2 cellular contexts compared by ENCODE assay signal in the genomic region with DNA sequence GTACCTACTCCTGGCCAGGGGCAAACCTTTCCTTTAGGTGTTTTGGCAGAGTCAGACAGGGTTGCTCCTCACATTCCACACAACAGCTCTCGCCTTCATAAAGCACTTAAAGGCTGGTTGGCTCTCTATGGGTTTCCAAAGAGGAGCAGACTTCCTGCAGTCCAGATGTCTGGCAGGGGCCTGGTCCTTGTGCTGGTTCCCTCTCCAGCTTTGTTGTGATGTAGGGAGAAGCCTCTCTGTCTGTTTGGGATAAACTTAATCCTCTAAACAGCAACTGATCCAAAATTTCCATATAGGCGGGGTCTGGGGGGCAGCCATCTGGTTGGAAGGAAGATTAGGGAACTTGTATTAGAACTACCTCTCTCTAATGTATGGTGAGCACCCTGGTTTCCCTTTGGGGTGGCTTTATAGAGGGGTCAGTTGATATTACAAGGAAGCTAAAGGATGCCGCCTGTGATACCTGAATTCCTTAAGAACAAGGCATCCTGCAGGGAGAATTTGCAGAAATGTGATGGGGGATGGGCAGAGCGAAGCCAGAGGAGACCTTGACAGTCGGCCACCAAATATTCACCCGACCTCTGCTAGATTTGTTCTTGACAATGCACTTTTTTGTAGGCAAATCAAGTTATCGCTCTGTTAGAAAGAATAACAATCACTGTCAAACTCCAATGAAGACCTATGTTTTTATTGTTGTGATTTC.
TF ChIP-seq lines count a peak whose summit lies in the region.

No MANE protein-coding gene starts in this region.

TF ChIP-seq in GM23338, 12 proteins besides CTCF, POLR2A, EP300 and RAD21 (continued from another document and continues in another):
- TF ChIP-seq, protein P1, sequence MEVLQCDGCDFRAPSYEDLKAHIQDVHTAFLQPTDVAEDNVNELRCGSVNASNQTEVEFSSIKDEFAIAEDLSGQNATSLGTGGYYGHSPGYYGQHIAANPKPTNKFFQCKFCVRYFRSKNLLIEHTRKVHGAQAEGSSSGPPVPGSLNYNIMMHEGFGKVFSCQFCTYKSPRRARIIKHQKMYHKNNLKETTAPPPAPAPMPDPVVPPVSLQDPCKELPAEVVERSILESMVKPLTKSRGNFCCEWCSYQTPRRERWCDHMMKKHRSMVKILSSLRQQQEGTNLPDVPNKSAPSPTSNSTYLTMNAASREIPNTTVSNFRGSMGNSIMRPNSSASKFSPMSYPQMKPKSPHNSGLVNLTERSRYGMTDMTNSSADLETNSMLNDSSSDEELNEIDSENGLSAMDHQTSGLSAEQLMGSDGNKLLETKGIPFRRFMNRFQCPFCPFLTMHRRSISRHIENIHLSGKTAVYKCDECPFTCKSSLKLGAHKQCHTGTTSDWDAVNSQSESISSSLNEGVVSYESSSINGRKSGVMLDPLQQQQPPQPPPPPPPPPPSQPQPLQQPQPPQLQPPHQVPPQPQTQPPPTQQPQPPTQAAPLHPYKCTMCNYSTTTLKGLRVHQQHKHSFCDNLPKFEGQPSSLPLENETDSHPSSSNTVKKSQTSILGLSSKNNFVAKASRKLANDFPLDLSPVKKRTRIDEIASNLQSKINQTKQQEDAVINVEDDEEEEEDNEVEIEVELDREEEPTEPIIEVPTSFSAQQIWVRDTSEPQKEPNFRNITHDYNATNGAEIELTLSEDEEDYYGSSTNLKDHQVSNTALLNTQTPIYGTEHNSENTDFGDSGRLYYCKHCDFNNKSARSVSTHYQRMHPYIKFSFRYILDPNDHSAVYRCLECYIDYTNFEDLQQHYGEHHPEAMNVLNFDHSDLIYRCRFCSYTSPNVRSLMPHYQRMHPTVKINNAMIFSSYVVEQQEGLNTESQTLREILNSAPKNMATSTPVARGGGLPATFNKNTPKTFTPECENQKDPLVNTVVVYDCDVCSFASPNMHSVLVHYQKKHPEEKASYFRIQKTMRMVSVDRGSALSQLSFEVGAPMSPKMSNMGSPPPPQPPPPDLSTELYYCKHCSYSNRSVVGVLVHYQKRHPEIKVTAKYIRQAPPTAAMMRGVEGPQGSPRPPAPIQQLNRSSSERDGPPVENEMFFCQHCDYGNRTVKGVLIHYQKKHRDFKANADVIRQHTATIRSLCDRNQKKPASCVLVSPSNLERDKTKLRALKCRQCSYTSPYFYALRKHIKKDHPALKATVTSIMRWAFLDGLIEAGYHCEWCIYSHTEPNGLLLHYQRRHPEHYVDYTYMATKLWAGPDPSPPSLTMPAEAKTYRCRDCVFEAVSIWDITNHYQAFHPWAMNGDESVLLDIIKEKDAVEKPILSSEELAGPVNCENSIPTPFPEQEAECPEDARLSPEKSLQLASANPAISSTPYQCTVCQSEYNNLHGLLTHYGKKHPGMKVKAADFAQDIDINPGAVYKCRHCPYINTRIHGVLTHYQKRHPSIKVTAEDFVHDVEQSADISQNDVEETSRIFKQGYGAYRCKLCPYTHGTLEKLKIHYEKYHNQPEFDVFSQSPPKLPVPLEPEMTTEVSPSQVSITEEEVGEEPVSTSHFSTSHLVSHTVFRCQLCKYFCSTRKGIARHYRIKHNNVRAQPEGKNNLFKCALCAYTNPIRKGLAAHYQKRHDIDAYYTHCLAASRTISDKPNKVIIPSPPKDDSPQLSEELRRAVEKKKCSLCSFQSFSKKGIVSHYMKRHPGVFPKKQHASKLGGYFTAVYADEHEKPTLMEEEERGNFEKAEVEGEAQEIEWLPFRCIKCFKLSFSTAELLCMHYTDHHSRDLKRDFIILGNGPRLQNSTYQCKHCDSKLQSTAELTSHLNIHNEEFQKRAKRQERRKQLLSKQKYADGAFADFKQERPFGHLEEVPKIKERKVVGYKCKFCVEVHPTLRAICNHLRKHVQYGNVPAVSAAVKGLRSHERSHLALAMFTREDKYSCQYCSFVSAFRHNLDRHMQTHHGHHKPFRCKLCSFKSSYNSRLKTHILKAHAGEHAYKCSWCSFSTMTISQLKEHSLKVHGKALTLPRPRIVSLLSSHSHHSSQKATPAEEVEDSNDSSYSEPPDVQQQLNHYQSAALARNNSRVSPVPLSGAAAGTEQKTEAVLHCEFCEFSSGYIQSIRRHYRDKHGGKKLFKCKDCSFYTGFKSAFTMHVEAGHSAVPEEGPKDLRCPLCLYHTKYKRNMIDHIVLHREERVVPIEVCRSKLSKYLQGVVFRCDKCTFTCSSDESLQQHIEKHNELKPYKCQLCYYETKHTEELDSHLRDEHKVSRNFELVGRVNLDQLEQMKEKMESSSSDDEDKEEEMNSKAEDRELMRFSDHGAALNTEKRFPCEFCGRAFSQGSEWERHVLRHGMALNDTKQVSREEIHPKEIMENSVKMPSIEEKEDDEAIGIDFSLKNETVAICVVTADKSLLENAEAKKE (CRISPR knock-in tag; IDR thresholded peaks at IDR 0.05): no peak
- TF ChIP-seq STAT1 (IDR thresholded peaks at IDR 0.05; ENCODE audit: unreplicated experiment): no peak
- TF ChIP-seq ZNF114 (CRISPR knock-in tag; IDR thresholded peaks at IDR 0.05): no peak
- no peak for TF ChIP-seq CREB1 (CRISPR knock-in tag; IDR thresholded peaks at IDR 0.05; ENCODE audit: low read depth)
- TF ChIP-seq, protein P2, sequence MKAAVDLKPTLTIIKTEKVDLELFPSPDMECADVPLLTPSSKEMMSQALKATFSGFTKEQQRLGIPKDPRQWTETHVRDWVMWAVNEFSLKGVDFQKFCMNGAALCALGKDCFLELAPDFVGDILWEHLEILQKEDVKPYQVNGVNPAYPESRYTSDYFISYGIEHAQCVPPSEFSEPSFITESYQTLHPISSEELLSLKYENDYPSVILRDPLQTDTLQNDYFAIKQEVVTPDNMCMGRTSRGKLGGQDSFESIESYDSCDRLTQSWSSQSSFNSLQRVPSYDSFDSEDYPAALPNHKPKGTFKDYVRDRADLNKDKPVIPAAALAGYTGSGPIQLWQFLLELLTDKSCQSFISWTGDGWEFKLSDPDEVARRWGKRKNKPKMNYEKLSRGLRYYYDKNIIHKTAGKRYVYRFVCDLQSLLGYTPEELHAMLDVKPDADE (IDR thresholded peaks at IDR 0.05): no peak
- no peak for TF ChIP-seq NANOG (IDR thresholded peaks at IDR 0.05; ENCODE audit: borderline replicate concordance)
- no peak for TF ChIP-seq JUNB (IDR thresholded peaks at IDR 0.05; ENCODE audit: unreplicated experiment)
- no peak for TF ChIP-seq POLR2AphosphoS5 (IDR thresholded peaks at IDR 0.05; ENCODE audit: low read depth)

TF ChIP-seq in WTC11, 78 proteins besides CTCF, POLR2A, EP300 and RAD21 (continued from another document):
- TF ChIP-seq CDX4 (CRISPR knock-in tag; IDR thresholded peaks at IDR 0.05; ENCODE audit: borderline replicate concordance): no peak
- TF ChIP-seq SOX15 (CRISPR knock-in tag; IDR thresholded peaks at IDR 0.05): no peak
- TF ChIP-seq, protein P3, sequence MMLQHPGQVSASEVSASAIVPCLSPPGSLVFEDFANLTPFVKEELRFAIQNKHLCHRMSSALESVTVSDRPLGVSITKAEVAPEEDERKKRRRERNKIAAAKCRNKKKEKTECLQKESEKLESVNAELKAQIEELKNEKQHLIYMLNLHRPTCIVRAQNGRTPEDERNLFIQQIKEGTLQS (CRISPR knock-in tag; conservative IDR thresholded peaks at IDR 0.05): no peak
- TF ChIP-seq, protein P4, sequence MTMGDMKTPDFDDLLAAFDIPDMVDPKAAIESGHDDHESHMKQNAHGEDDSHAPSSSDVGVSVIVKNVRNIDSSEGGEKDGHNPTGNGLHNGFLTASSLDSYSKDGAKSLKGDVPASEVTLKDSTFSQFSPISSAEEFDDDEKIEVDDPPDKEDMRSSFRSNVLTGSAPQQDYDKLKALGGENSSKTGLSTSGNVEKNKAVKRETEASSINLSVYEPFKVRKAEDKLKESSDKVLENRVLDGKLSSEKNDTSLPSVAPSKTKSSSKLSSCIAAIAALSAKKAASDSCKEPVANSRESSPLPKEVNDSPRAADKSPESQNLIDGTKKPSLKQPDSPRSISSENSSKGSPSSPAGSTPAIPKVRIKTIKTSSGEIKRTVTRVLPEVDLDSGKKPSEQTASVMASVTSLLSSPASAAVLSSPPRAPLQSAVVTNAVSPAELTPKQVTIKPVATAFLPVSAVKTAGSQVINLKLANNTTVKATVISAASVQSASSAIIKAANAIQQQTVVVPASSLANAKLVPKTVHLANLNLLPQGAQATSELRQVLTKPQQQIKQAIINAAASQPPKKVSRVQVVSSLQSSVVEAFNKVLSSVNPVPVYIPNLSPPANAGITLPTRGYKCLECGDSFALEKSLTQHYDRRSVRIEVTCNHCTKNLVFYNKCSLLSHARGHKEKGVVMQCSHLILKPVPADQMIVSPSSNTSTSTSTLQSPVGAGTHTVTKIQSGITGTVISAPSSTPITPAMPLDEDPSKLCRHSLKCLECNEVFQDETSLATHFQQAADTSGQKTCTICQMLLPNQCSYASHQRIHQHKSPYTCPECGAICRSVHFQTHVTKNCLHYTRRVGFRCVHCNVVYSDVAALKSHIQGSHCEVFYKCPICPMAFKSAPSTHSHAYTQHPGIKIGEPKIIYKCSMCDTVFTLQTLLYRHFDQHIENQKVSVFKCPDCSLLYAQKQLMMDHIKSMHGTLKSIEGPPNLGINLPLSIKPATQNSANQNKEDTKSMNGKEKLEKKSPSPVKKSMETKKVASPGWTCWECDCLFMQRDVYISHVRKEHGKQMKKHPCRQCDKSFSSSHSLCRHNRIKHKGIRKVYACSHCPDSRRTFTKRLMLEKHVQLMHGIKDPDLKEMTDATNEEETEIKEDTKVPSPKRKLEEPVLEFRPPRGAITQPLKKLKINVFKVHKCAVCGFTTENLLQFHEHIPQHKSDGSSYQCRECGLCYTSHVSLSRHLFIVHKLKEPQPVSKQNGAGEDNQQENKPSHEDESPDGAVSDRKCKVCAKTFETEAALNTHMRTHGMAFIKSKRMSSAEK (CRISPR knock-in tag; IDR thresholded peaks at IDR 0.05; ENCODE audit: borderline replicate concordance): no peak
- no peak for TF ChIP-seq NFYB (CRISPR knock-in tag; conservative IDR thresholded peaks at IDR 0.05; ENCODE audit: low read depth)
- TF ChIP-seq SMAD4 (CRISPR knock-in tag; IDR thresholded peaks at IDR 0.05): no peak
- no peak for TF ChIP-seq ATF1 (CRISPR knock-in tag; IDR thresholded peaks at IDR 0.05)
- TF ChIP-seq ZNF423 (CRISPR knock-in tag; IDR thresholded peaks at IDR 0.05): no peak
